1 cellular context compared by ENCODE assay signal in the genomic region with DNA sequence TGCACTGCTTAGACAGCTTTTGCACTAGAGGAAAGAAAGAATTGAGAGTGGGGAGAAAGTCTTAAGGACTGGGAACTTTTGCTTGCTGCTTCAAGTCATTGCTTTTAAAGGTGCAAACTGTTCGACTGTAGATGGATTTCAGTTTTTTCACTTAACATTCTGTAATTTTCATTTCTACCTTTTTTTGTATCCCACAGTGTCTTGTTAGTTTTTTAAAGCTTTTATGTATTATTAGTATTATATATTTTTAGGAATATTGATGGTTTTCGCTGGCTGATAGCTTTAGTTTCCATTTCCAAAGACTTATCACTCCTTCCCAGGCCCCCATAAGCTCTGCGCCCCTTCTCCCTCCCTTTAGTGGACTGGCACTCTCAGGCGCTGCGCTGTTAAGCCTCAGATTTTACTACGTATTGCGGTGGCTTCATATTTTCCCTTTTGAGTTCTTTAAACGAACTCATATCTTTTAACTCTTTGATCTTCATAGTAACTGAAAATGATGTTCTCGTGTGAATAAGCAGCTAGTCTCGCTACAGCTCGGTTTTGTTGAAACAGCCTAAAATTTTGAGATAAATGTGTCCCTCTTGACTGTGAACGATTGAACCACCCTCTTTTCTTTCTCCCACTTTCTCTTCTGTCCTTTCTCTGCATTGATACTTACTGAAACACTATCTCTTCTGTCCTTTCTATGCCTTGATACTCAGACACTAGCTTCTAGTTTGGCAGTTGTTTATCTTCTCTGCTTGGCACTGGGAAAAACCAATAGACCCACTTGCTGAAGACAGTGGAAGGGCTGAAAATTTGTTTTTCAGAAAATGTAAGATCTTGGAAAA.
A peak's percentile ranks its signal among the peaks of the same experiment; 100 is the strongest.
TF ChIP-seq lines count a peak whose summit lies in the region.

No MANE protein-coding gene starts in this region.

TF ChIP-seq in K562, 482 proteins besides CTCF, POLR2A, EP300 and RAD21 (continued from another document and continues in another):
- TF ChIP-seq, protein P1, sequence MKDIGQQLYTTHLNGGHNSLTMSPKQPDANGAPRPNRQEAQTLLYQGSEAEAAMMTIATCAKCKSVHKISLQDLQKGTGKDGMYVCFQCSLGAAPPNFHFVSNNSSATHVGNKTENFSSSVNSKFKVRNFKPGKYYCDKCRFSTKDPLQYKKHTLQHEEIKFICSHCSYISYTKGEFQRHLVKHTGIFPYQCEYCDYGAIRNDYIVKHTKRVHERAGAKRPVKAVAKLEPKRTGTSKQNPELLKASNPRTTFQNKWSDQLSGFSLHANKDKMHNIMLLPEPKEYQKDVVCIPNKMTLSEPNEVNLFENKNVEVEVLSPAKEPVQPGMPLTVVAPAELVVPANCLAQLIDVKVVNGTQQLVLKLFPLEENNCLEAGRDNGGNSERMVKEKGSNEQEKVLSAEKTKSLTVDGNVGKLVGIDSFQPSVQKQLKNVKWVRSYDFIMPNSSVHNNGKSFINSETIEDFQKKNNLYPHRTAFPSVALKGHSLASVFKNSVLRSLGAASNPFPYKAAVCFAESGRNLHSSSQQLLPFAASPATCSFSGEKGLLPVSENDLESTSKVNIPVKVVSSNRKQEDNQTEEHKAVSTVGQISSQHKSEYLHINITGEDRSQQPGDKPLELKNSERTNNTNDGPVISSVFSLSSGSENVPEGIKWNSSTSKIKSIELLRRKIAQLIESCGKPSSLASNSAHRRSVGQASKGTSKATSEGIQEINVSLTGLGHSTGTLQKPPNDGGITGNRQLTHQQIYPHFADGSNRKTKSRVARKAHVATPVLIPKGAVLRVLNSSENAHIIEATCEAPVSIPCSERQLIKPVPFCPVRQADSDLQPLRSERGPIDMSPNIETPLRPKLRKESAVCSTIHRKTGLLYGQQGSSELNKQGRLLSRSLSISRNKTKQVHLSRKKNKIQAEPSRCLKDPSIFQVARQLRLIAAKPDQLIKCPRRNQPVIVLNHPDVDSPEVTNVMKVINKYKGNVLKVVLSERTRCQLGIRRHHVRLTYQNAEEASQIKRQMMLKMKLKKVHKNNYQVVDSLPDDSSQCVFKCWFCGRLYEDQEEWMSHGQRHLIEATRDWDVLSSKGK (CRISPR knock-in tag; IDR thresholded peaks at IDR 0.05) = no peak
- no peak for TF ChIP-seq ZNF232 (CRISPR knock-in tag; IDR thresholded peaks at IDR 0.05)
- TF ChIP-seq, protein P2, sequence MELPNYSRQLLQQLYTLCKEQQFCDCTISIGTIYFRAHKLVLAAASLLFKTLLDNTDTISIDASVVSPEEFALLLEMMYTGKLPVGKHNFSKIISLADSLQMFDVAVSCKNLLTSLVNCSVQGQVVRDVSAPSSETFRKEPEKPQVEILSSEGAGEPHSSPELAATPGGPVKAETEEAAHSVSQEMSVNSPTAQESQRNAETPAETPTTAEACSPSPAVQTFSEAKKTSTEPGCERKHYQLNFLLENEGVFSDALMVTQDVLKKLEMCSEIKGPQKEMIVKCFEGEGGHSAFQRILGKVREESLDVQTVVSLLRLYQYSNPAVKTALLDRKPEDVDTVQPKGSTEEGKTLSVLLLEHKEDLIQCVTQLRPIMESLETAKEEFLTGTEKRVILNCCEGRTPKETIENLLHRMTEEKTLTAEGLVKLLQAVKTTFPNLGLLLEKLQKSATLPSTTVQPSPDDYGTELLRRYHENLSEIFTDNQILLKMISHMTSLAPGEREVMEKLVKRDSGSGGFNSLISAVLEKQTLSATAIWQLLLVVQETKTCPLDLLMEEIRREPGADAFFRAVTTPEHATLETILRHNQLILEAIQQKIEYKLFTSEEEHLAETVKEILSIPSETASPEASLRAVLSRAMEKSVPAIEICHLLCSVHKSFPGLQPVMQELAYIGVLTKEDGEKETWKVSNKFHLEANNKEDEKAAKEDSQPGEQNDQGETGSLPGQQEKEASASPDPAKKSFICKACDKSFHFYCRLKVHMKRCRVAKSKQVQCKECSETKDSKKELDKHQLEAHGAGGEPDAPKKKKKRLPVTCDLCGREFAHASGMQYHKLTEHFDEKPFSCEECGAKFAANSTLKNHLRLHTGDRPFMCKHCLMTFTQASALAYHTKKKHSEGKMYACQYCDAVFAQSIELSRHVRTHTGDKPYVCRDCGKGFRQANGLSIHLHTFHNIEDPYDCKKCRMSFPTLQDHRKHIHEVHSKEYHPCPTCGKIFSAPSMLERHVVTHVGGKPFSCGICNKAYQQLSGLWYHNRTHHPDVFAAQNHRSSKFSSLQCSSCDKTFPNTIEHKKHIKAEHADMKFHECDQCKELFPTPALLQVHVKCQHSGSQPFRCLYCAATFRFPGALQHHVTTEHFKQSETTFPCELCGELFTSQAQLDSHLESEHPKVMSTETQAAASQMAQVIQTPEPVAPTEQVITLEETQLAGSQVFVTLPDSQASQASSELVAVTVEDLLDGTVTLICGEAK (IDR thresholded peaks at IDR 0.05) = 0 out of 2 replicates have a peak, but pooled peaks have one; percentile 10
- TF ChIP-seq, protein P2 (CRISPR knock-in tag; IDR thresholded peaks at IDR 0.05) = no peak
- TF ChIP-seq TOE1 (IDR thresholded peaks at IDR 0.05; ENCODE audit: borderline replicate concordance) = no peak
- no peak for TF ChIP-seq TOE1 (CRISPR knock-in tag; IDR thresholded peaks at IDR 0.05; ENCODE audit: borderline replicate concordance, low read depth)
- no peak for TF ChIP-seq ZNF764 (CRISPR knock-in tag; IDR thresholded peaks at IDR 0.05; ENCODE audit: low read depth)
- TF ChIP-seq, protein P3, sequence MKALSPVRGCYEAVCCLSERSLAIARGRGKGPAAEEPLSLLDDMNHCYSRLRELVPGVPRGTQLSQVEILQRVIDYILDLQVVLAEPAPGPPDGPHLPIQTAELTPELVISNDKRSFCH (CRISPR knock-in tag; IDR thresholded peaks at IDR 0.05) = no peak
- TF ChIP-seq, protein P3 (tag; IDR thresholded peaks at IDR 0.05) = no peak
- TF ChIP-seq, protein P4, sequence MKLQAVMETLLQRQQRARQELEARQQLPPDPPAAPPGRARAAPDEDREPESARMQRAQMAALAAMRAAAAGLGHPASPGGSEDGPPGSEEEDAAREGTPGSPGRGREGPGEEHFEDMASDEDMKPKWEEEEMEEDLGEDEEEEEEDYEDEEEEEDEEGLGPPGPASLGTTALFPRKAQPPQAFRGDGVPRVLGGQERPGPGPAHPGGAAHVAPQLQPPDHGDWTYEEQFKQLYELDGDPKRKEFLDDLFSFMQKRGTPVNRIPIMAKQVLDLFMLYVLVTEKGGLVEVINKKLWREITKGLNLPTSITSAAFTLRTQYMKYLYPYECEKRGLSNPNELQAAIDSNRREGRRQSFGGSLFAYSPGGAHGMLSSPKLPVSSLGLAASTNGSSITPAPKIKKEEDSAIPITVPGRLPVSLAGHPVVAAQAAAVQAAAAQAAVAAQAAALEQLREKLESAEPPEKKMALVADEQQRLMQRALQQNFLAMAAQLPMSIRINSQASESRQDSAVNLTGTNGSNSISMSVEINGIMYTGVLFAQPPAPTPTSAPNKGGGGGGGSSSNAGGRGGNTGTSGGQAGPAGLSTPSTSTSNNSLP (IDR thresholded peaks at IDR 0.05; ENCODE audit: borderline replicate concordance, low read depth, low read length) = no peak
- TF ChIP-seq, protein P5, sequence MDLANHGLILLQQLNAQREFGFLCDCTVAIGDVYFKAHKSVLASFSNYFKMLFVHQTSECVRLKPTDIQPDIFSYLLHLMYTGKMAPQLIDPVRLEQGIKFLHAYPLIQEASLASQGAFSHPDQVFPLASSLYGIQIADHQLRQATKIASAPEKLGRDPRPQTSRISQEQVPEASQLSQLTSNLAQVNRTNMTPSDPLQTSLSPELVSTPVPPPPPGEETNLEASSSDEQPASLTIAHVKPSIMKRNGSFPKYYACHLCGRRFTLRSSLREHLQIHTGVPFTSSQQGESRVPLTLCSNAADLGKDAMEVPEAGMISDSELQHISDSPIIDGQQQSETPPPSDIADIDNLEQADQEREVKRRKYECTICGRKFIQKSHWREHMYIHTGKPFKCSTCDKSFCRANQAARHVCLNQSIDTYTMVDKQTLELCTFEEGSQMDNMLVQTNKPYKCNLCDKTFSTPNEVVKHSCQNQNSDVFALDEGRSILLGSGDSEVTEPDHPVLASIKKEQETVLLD (IDR thresholded peaks at IDR 0.05) = no peak; the same call in 1 of the 2 replicates
- TF ChIP-seq HLTF (IDR thresholded peaks at IDR 0.05) = no peak
- no peak for TF ChIP-seq HDAC8 (tag; IDR thresholded peaks at IDR 0.05)
- TF ChIP-seq, protein P6, sequence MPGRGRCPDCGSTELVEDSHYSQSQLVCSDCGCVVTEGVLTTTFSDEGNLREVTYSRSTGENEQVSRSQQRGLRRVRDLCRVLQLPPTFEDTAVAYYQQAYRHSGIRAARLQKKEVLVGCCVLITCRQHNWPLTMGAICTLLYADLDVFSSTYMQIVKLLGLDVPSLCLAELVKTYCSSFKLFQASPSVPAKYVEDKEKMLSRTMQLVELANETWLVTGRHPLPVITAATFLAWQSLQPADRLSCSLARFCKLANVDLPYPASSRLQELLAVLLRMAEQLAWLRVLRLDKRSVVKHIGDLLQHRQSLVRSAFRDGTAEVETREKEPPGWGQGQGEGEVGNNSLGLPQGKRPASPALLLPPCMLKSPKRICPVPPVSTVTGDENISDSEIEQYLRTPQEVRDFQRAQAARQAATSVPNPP (IDR thresholded peaks at IDR 0.05; ENCODE audit: borderline replicate concordance, insufficient read depth, insufficient read length) = no peak
- TF ChIP-seq ZEB2 (IDR thresholded peaks at IDR 0.05) = 0 out of 2 replicates have a peak, but pooled peaks have one; percentile 13
- peak in 1 of 2 experiments; percentile 20; a peak in 1 of 4 replicates for TF ChIP-seq FOXK2 (conservative IDR thresholded peaks at IDR 0.05 in 1 of 2, IDR thresholded peaks at IDR 0.05 in 1 of 2; ENCODE audit: low read depth in 2 of 2)
- TF ChIP-seq SMARCE1 (IDR thresholded peaks at IDR 0.05) = no peak; the same call in 1 of the 2 replicates
- no peak for TF ChIP-seq KLF10 (CRISPR knock-in tag; IDR thresholded peaks at IDR 0.05)
- no peak for TF ChIP-seq ZNF23 (CRISPR knock-in tag; IDR thresholded peaks at IDR 0.05)
- TF ChIP-seq PCBP2 (IDR thresholded peaks at IDR 0.05; ENCODE audit: low read depth, low read length, poor library complexity, severe bottlenecking) = no peak
- no peak for TF ChIP-seq GATA2 (CRISPR knock-in tag; IDR thresholded peaks at IDR 0.05)
- peak; percentile 10 for TF ChIP-seq TAF9B (IDR thresholded peaks at IDR 0.05; ENCODE audit: partially characterized antibody)
- TF ChIP-seq NBN (IDR thresholded peaks at IDR 0.05; ENCODE audit: low read depth) = 0 out of 2 replicates have a peak, but pooled peaks have one; percentile 40
- no peak for TF ChIP-seq MEF2D (tag; conservative IDR thresholded peaks at IDR 0.05; ENCODE audit: low read depth)
- TF ChIP-seq TRIM28 (IDR thresholded peaks at IDR 0.05) = no peak
- no peak for TF ChIP-seq ZNF780A (CRISPR knock-in tag; IDR thresholded peaks at IDR 0.05)
- no peak for TF ChIP-seq ZNF785 (CRISPR knock-in tag; IDR thresholded peaks at IDR 0.05)
- TF ChIP-seq POLR2G (IDR thresholded peaks at IDR 0.05; ENCODE audit: low read depth, low read length) = no peak
- TF ChIP-seq ELF4 (CRISPR knock-in tag; IDR thresholded peaks at IDR 0.05) = 0 out of 2 replicates have a peak, but pooled peaks have one; percentile 4
- TF ChIP-seq FOS (IDR thresholded peaks at IDR 0.05; ENCODE audit: extremely low read depth, insufficient read length) = no peak
- TF ChIP-seq TRIM24 (IDR thresholded peaks at IDR 0.05) = no peak
- no peak for TF ChIP-seq ZNF436 (CRISPR knock-in tag; IDR thresholded peaks at IDR 0.05)
- no peak for TF ChIP-seq ZNF561 (CRISPR knock-in tag; conservative IDR thresholded peaks at IDR 0.05)
- no peak for TF ChIP-seq PHF20 (IDR thresholded peaks at IDR 0.05; ENCODE audit: partially characterized antibody)
- TF ChIP-seq FOXJ2 (tag; IDR thresholded peaks at IDR 0.05) = no peak
- TF ChIP-seq FOXM1 (IDR thresholded peaks at IDR 0.05; ENCODE audit: low read depth) = no peak
- TF ChIP-seq FOXM1 (CRISPR knock-in tag; IDR thresholded peaks at IDR 0.05; ENCODE audit: low read depth) = 0 out of 2 replicates have a peak, but pooled peaks have one; percentile 44
- TF ChIP-seq, protein P7, sequence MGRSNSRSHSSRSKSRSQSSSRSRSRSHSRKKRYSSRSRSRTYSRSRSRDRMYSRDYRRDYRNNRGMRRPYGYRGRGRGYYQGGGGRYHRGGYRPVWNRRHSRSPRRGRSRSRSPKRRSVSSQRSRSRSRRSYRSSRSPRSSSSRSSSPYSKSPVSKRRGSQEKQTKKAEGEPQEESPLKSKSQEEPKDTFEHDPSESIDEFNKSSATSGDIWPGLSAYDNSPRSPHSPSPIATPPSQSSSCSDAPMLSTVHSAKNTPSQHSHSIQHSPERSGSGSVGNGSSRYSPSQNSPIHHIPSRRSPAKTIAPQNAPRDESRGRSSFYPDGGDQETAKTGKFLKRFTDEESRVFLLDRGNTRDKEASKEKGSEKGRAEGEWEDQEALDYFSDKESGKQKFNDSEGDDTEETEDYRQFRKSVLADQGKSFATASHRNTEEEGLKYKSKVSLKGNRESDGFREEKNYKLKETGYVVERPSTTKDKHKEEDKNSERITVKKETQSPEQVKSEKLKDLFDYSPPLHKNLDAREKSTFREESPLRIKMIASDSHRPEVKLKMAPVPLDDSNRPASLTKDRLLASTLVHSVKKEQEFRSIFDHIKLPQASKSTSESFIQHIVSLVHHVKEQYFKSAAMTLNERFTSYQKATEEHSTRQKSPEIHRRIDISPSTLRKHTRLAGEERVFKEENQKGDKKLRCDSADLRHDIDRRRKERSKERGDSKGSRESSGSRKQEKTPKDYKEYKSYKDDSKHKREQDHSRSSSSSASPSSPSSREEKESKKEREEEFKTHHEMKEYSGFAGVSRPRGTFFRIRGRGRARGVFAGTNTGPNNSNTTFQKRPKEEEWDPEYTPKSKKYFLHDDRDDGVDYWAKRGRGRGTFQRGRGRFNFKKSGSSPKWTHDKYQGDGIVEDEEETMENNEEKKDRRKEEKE (IDR thresholded peaks at IDR 0.05; ENCODE audit: borderline replicate concordance in 1 of 2, control insufficient read depth in 1 of 2, low read depth in 2 of 2, low read length in 1 of 2) = no peak
- no peak for TF ChIP-seq PML (IDR thresholded peaks at IDR 0.05; ENCODE audit: low read length)
